ENCODE assay signal across 15 cellular contexts in genomic region chr7:3176112-3176836, GRCh38.
"Had no signal": no experiment of that assay in that cellular context is flagged by ENCODE, and none has a peak within 500 bp of the region (broad histone marks: within the 10 kb centered on the region; RNA-seq: fewer than 3 reads in every experiment).

No MANE protein-coding gene starts in this region.

- H3K36me3 ChIP-seq: gastroesophageal sphincter, stomach, uterus had no signal

- H3K9me3 ChIP-seq: stomach, testis, uterus had no signal

- H3K27me3 Mint-ChIP-seq: activated CD4-positive, alpha-beta memory T cell treated with anti-CD3 and anti-CD28 coated beads for 36 hours had no signal

- H3K9me3 Mint-ChIP-seq: activated CD4-positive, alpha-beta memory T cell treated with anti-CD3 and anti-CD28 coated beads for 36 hours; activated T-cell treated with anti-CD3 and anti-CD28 coated beads, Interleukin-2, amount 50 U/mL, for 24 hours had no signal

- H3K27ac ChIP-seq: dorsolateral prefrontal cortex, gastroesophageal sphincter, stomach, testis, uterus had no signal

- ATAC-seq: gastroesophageal sphincter had no signal

- H3K27me3 ChIP-seq: gastroesophageal sphincter, stomach, testis, uterus had no signal

- H3K36me3 Mint-ChIP-seq: activated CD4-positive, alpha-beta memory T cell treated with anti-CD3 and anti-CD28 coated beads for 36 hours had no signal

- H3K4me1 ChIP-seq: gastroesophageal sphincter, stomach, testis, uterus had no signal

- H3K4me3 ChIP-seq: dorsolateral prefrontal cortex, gastroesophageal sphincter, lung, stomach, testis, uterus had no signal

- H3K27ac Mint-ChIP-seq: activated CD4-positive, alpha-beta memory T cell treated with anti-CD3 and anti-CD28 coated beads for 36 hours; activated T-cell treated with anti-CD3 and anti-CD28 coated beads, Interleukin-2, amount 50 U/mL, for 24 hours had no signal

- DNase-seq: activated CD4-positive, alpha-beta memory T cell treated with anti-CD3 and anti-CD28 coated beads for 36 hours; activated CD4-positive, CD25-positive, alpha-beta regulatory T cell treated with anti-CD3 and anti-CD28 coated beads, Interleukin-2, amount 50 U/mL, for 72 hours; activated effector memory CD4-positive, alpha-beta T cell treated with Interleukin-2 at 50 U/mL for 16 hours; activated naive CD4-positive, alpha-beta T cell treated with anti-CD3 and anti-CD28 coated beads, Interleukin-2, amount 50 U/mL, for 16 hours; activated T-cell treated with anti-CD3 and anti-CD28 coated beads, Interleukin-2, amount 50 U/mL, for 24 hours; dorsolateral prefrontal cortex; erythroblast; stimulated activated CD4-positive, alpha-beta T cell treated with anti-CD3 and anti-CD28 coated beads, Interleukin-12 subunit alpha, Interleukin-12 subunit beta, amount 100 ng/mL, for 4 hours; stimulated activated CD4-positive, alpha-beta T cell treated with anti-CD3 and anti-CD28 coated beads, Interleukin-2, amount 100 ng/mL, for 24 hours; stomach; testis; uterus had no signal

- H3K4me3 Mint-ChIP-seq: activated CD4-positive, alpha-beta memory T cell treated with anti-CD3 and anti-CD28 coated beads for 36 hours; activated T-cell treated with anti-CD3 and anti-CD28 coated beads, Interleukin-2, amount 50 U/mL, for 24 hours; neural crest cell had no signal
